20 cellular contexts compared by ENCODE assay signal in genomic region chr20:41082306-41082705, GRCh38.
"Had no signal": no experiment of that assay in that cellular context is flagged by ENCODE, and none has a peak within 500 bp of the region (broad histone marks: within the 10 kb centered on the region; RNA-seq: fewer than 3 reads in every experiment).

No MANE protein-coding gene starts in this region.

- H3K4me1 ChIP-seq: gastrocnemius medialis had no signal

- DNase-seq: effector memory CD4-positive, alpha-beta T cell; gastrocnemius medialis; glutamatergic neuron; islet precursor cell; mammary epithelial cell; mucosa of descending colon; natural killer cell; posterior cingulate gyrus; sigmoid colon; stimulated activated CD4-positive, alpha-beta T cell treated with anti-CD3 and anti-CD28 coated beads, Interleukin-2, amount 100 ng/mL, for 24 hours; stimulated activated naive CD4-positive, alpha-beta T cell; stomach; substantia nigra; transverse colon had no signal

- H3K9me3 Mint-ChIP-seq: natural killer cell, neural crest cell had no signal

- H3K9me3 ChIP-seq: esophagus muscularis mucosa, gastrocnemius medialis, mucosa of descending colon, sigmoid colon, stomach, thoracic aorta, transverse colon had no signal

- H3K27ac ChIP-seq: epithelial cell of prostate, esophagus muscularis mucosa, gastrocnemius medialis, sigmoid colon, skin epidermis, stomach, thoracic aorta, transverse colon had no signal

- H3K27me3 ChIP-seq: esophagus muscularis mucosa, gastrocnemius medialis, sigmoid colon, stomach, transverse colon had no signal

- H3K4me3 ChIP-seq: esophagus muscularis mucosa, gastrocnemius medialis, mucosa of descending colon, sigmoid colon, skin epidermis, stomach, thoracic aorta, transverse colon had no signal

- H3K27ac Mint-ChIP-seq: natural killer cell had no signal

- H3K4me3 Mint-ChIP-seq: natural killer cell, neural crest cell had no signal

- ATAC-seq: gastrocnemius medialis, left lobe of liver, mucosa of descending colon, natural killer cell had no signal
